ENCODE assay signal across 21 cellular contexts in genomic region chr15:68423359-68424028, GRCh38. TPM values are rescaled to one million over a fixed set of nuclear protein-coding genes. Genes with fewer than 3 reads are reported as not detected.
"Had no signal": no experiment of that assay in that cellular context is flagged by ENCODE, and none has a peak within 500 bp of the region (broad histone marks: within the 10 kb centered on the region; RNA-seq: fewer than 3 reads in every experiment).

No MANE protein-coding gene starts in this region.

- H3K27me3 ChIP-seq: adrenal gland, breast epithelium, heart right ventricle, ovary, right lobe of liver, upper lobe of left lung had no signal

- H3K27ac Mint-ChIP-seq: activated CD8-positive, alpha-beta T cell treated with anti-CD3 and anti-CD28 coated beads, Interleukin-2, amount 10 ng/mL, durations not matched to agents 7 days and 5 days; activated naive CD8-positive, alpha-beta T cell; mesothelial cell of epicardium; naive thymus-derived CD8-positive, alpha-beta T cell; stimulated activated naive B cell treated with anti-CD40 and anti-IgM and Interleukin-4, amounts not matched to agents 10 μg/mL and 1 μg/mL and 100 μg/mL, for 72 hours had no signal

- H3K36me3 ChIP-seq: adrenal gland, breast epithelium, heart right ventricle, lower lobe of right lung, ovary, right lobe of liver, upper lobe of left lung had no signal

- H3K36me3 Mint-ChIP-seq: activated naive CD8-positive, alpha-beta T cell; mesothelial cell of epicardium; naive thymus-derived CD8-positive, alpha-beta T cell; stimulated activated naive B cell treated with anti-CD40 and anti-IgM and Interleukin-4, amounts not matched to agents 10 μg/mL and 1 μg/mL and 100 μg/mL, for 72 hours had no signal

- H3K4me3 ChIP-seq: adrenal gland, breast epithelium, heart right ventricle, lower lobe of right lung, ovary, right lobe of liver, skin epidermis, upper lobe of left lung had no signal

- FAIRE-seq: keratinocyte had no signal

- H3K4me3 Mint-ChIP-seq: activated CD8-positive, alpha-beta T cell treated with anti-CD3 and anti-CD28 coated beads, Interleukin-2, amount 10 ng/mL, durations not matched to agents 7 days and 5 days; activated naive CD8-positive, alpha-beta T cell; mesothelial cell of epicardium; naive thymus-derived CD8-positive, alpha-beta T cell; stimulated activated naive B cell treated with anti-CD40 and anti-IgM and Interleukin-4, amounts not matched to agents 10 μg/mL and 1 μg/mL and 100 μg/mL, for 72 hours had no signal

- H3K4me1 Mint-ChIP-seq: naive thymus-derived CD8-positive, alpha-beta T cell had no signal

- H3K9me3 ChIP-seq: adrenal gland, breast epithelium, heart right ventricle, lower lobe of right lung, ovary, right lobe of liver, upper lobe of left lung had no signal

- H3K27ac ChIP-seq: adrenal gland, breast epithelium, epithelial cell of prostate, heart right ventricle, lower lobe of right lung, ovary, right lobe of liver, skin epidermis, upper lobe of left lung had no signal

- ATAC-seq: activated CD8-positive, alpha-beta T cell treated with anti-CD3 and anti-CD28 coated beads, Interleukin-2, amount 10 ng/mL, durations not matched to agents 7 days and 5 days; heart right ventricle; lower lobe of right lung; naive thymus-derived CD8-positive, alpha-beta T cell; right lobe of liver; stimulated activated naive B cell treated with anti-CD40 and anti-IgM and Interleukin-4, amounts not matched to agents 10 μg/mL and 1 μg/mL and 100 μg/mL, for 72 hours had no signal

- DNase-seq: activated CD4-positive, alpha-beta T cell treated with anti-CD3 and anti-CD28 coated beads for 1 hour; activated CD4-positive, alpha-beta T cell treated with anti-CD3 and anti-CD28 coated beads, Interleukin-2, amount 50 U/mL, for 1 hour; activated CD8-positive, alpha-beta T cell treated with anti-CD3 and anti-CD28 coated beads, Interleukin-2, amount 10 ng/mL, durations not matched to agents 7 days and 5 days; activated gamma-delta T cell treated with Interleukin-2 at 50 U/mL for 16 hours; activated T-cell treated with anti-CD3 and anti-CD28 coated beads, Interleukin-2, amount 50 U/mL, for 1 hour; cortex of kidney; heart right ventricle; lower lobe of right lung; naive thymus-derived CD8-positive, alpha-beta T cell; stimulated activated naive B cell treated with anti-CD40 and anti-IgM and Interleukin-4, amounts not matched to agents 10 μg/mL and 1 μg/mL and 100 μg/mL, for 72 hours; T-helper 9 cell; upper lobe of left lung had no signal

- H3K4me1 ChIP-seq: breast epithelium, lower lobe of right lung, right lobe of liver had no signal

- H3K9me3 Mint-ChIP-seq: mesothelial cell of epicardium; naive thymus-derived CD8-positive, alpha-beta T cell; stimulated activated naive B cell treated with anti-CD40 and anti-IgM and Interleukin-4, amounts not matched to agents 10 μg/mL and 1 μg/mL and 100 μg/mL, for 72 hours had no signal

RNA-seq across cellular contexts. Expression of gene ITGA11, which starts 8.5 kb away (rescaled TPM):
- polyA plus RNA-seq: keratinocyte had no signal
